In genomic region chr10:48437546-48437945, GRCh38 we compare ENCODE assay signal across 18 cellular contexts.
DNase-seq lines count a peak whose midpoint lies in the region; ATAC-seq and TF ChIP-seq lines count a peak whose summit lies in the region.
"Had no signal": no experiment of that assay in that cellular context is flagged by ENCODE, and none has a peak within 500 bp of the region (broad histone marks: within the 10 kb centered on the region; RNA-seq: fewer than 3 reads in every experiment).

No MANE protein-coding gene starts in this region.

- H3K4me3 ChIP-seq in endodermal cell (ENCODE audit: low read length) (peak overlapping the region; percentile 4), parathyroid adenoma (ENCODE audit: low read depth, low read length) (no peak overlapping the region), ascending aorta (no peak overlapping the region), tibial artery (no peak overlapping the region)
- H3K4me3 ChIP-seq: A549, GM12878 had no signal

- H3K9me3 Mint-ChIP-seq in HFFc6 (no peaks in the 10 kb centered on the region), endodermal cell (no peaks in the 10 kb centered on the region)
- H3K9me3 Mint-ChIP-seq: CD14-positive monocyte; CD4-positive, alpha-beta memory T cell; H9 had no signal

- H3K4me1 ChIP-seq in endodermal cell (ENCODE audit: control insufficient read depth, insufficient read depth, low read length) (peaks cover 5% of the 10 kb centered on the region), parathyroid adenoma (peaks cover 25% of the 10 kb centered on the region), ascending aorta (no peaks in the 10 kb centered on the region), tibial artery (no peaks in the 10 kb centered on the region)
- H3K4me1 ChIP-seq: A549 had no signal

- TF ChIP-seq CTCF in HFFc6 (IDR thresholded peaks at IDR 0.05) (no peak), endodermal cell (conservative IDR thresholded peaks at IDR 0.05) (no peak), parathyroid adenoma (IDR thresholded peaks at IDR 0.05) (no peak), ascending aorta (IDR thresholded peaks at IDR 0.05) (no peak), tibial artery (IDR thresholded peaks at IDR 0.05) (no peak)

- DNase-seq in NCI-H146 (lab: John Stamatoyannopoulos, UW) (peak; percentile 46), NCI-H146 treated with DMSO at 0.1 percent for 48 hours (lab: John Stamatoyannopoulos, UW; ENCODE audit: unreplicated experiment) (no peak), HFFc6 (no peak), endodermal cell (no peak), ascending aorta (ENCODE audit: low spot score in 2 of 2) (no peak), tibial artery (no peak)
- DNase-seq: AML-193; CD4-positive, alpha-beta memory T cell; DMS153; DND-41; EL; H9 had no signal

- H3K36me3 Mint-ChIP-seq in HFFc6 (ENCODE audit: low read depth) (peaks cover 33% of the 10 kb centered on the region), endodermal cell (ENCODE audit: low read depth) (peaks cover 25% of the 10 kb centered on the region)

- H3K4me2 ChIP-seq in parathyroid adenoma (ENCODE audit: low read length) = no peak overlapping the region
- H3K4me2 ChIP-seq: A549 had no signal

- H3K27ac Mint-ChIP-seq in HFFc6 (peak overlapping the region; percentile 17), endodermal cell (no peak overlapping the region)
- H3K27ac Mint-ChIP-seq: CD14-positive monocyte, H9 had no signal

- H3K4me1 Mint-ChIP-seq in HFFc6 (ENCODE audit: low read depth) = no peaks in the 10 kb centered on the region
- peaks cover 17% of the 10 kb centered on the region for H3K4me1 Mint-ChIP-seq in endodermal cell
- H3K4me1 Mint-ChIP-seq: CD14-positive monocyte; CD4-positive, alpha-beta memory T cell; H9 had no signal

- H3K9ac ChIP-seq in endodermal cell (ENCODE audit: extremely low read depth, low read length, poor library complexity, severe bottlenecking) (no peak overlapping the region), parathyroid adenoma (no peak overlapping the region)

- no peak overlapping the region for H3K27ac ChIP-seq in endodermal cell (ENCODE audit: low read depth, low read length)
- peak overlapping the region; percentile 3 for H3K27ac ChIP-seq in parathyroid adenoma
- H3K27ac ChIP-seq in ascending aorta = no peak overlapping the region
- H3K27ac ChIP-seq in tibial artery = no peak overlapping the region
- H3K27ac ChIP-seq: 22Rv1, A549 had no signal

- no peaks in the 10 kb centered on the region for H3K27me3 ChIP-seq in endodermal cell (ENCODE audit: control insufficient read depth, insufficient read depth, low read length, poor library complexity, severe bottlenecking)
- H3K27me3 ChIP-seq in parathyroid adenoma (ENCODE audit: control insufficient read depth, insufficient read depth, low read length) = no peaks in the 10 kb centered on the region
- no peaks in the 10 kb centered on the region for H3K27me3 ChIP-seq in ascending aorta
- no peaks in the 10 kb centered on the region for H3K27me3 ChIP-seq in tibial artery

- H3K9me3 ChIP-seq in endodermal cell (ENCODE audit: control insufficient read depth, low read length) (no peaks in the 10 kb centered on the region), parathyroid adenoma (ENCODE audit: control insufficient read depth, low read length) (no peaks in the 10 kb centered on the region), ascending aorta (no peaks in the 10 kb centered on the region), tibial artery (no peaks in the 10 kb centered on the region)
- H3K9me3 ChIP-seq: A549 had no signal

- no peak for ATAC-seq in GM18909 (IDR thresholded peaks at IDR 0.05; ENCODE audit: poor library complexity, unreplicated experiment)
- ATAC-seq: A549, GM12878 had no signal

- 95 to 100% methylated on average over 1 to 3 of the region's 3 CpGs for WGBS in endodermal cell (ENCODE audit: insufficient coverage in 1 of 2, insufficient read length in 1 of 2), 2 experiments

- intact Hi-C loops in ascending aorta (cut with DNase I) = no loop called here
- intact Hi-C loops in tibial artery (cut with DNase I; ENCODE audit: low total_unique reads) = no loop called here

- H3K79me2 ChIP-seq in parathyroid adenoma = no peaks in the 10 kb centered on the region

- H3K36me3 ChIP-seq in endodermal cell (ENCODE audit: control insufficient read depth, insufficient read depth, low read length) (peaks cover 16% of the 10 kb centered on the region), parathyroid adenoma (ENCODE audit: control insufficient read depth, insufficient read depth, low read length) (no peaks in the 10 kb centered on the region), ascending aorta (peaks cover 2 to 22% of the 10 kb centered on the region in 2 donors), tibial artery (peaks cover 1 to 19% (median 13%) of the 10 kb centered on the region in 3 donors)

- H3K27me3 Mint-ChIP-seq in HFFc6 (ENCODE audit: insufficient read depth) (peaks cover 8% of the 10 kb centered on the region), endodermal cell (ENCODE audit: insufficient read depth) (peaks cover 7% of the 10 kb centered on the region)
- H3K27me3 Mint-ChIP-seq: CD4-positive, alpha-beta memory T cell had no signal

- H3K4me3 Mint-ChIP-seq in HFFc6 = no peak overlapping the region
- H3K4me3 Mint-ChIP-seq in endodermal cell = no peak overlapping the region
- H3K4me3 Mint-ChIP-seq: CD14-positive monocyte; CD4-positive, alpha-beta memory T cell; H9 had no signal

- H2AFZ ChIP-seq in parathyroid adenoma = no peak overlapping the region
